In genomic region chr5:139676406-139676805, GRCh38 we compare ENCODE assay signal across 14 cellular contexts. TPM values are rescaled to one million over a fixed set of nuclear protein-coding genes. Genes with fewer than 3 reads are reported as not detected.
DNase-seq lines count a peak whose midpoint lies in the region; ATAC-seq and TF ChIP-seq lines count a peak whose summit lies in the region.
"Had no signal": no experiment of that assay in that cellular context is flagged by ENCODE, and none has a peak within 500 bp of the region (broad histone marks: within the 10 kb centered on the region; RNA-seq: fewer than 3 reads in every experiment).

No MANE protein-coding gene starts in this region.

- H3K9me3 Mint-ChIP-seq in endodermal cell: no peaks in the 10 kb centered on the region
- H3K9me3 Mint-ChIP-seq in osteocyte (ENCODE audit: unreplicated experiment): no peaks in the 10 kb centered on the region
- no peaks in the 10 kb centered on the region for H3K9me3 Mint-ChIP-seq in type B pancreatic cell

- intact Hi-C loops in left ventricle myocardium inferior (cut with micrococcal nuclease) (no loop called here), left cardiac atrium (cut with DNase I) (no loop called here)

- peaks cover 19% of the 10 kb centered on the region for H3K36me3 Mint-ChIP-seq in endodermal cell (ENCODE audit: low read depth)
- peaks cover 21% of the 10 kb centered on the region for H3K36me3 Mint-ChIP-seq in osteocyte (ENCODE audit: unreplicated experiment)
- H3K36me3 Mint-ChIP-seq in type B pancreatic cell: peaks cover 9% of the 10 kb centered on the region

- H3K4me1 Mint-ChIP-seq in endodermal cell: peaks cover 17% of the 10 kb centered on the region
- H3K4me1 Mint-ChIP-seq in osteocyte (ENCODE audit: unreplicated experiment): peaks cover 81% of the 10 kb centered on the region
- H3K4me1 Mint-ChIP-seq in type B pancreatic cell (ENCODE audit: unreplicated experiment): peaks cover 30% of the 10 kb centered on the region

- H3K27ac ChIP-seq in left ventricle myocardium inferior (replicated peaks) (peak overlapping the region; percentile 80), endodermal cell (ENCODE audit: low read depth, low read length) (peak overlapping the region; percentile 100)
- H3K27ac ChIP-seq: KMS-11, SK-N-MC, upper lobe of right lung had no signal

- H3K4me3 ChIP-seq in left ventricle myocardium inferior (no peak overlapping the region), endodermal cell (ENCODE audit: low read length) (no peak overlapping the region)
- H3K4me3 ChIP-seq: adrenal gland, SK-N-MC, upper lobe of right lung had no signal

- H3K4me3 Mint-ChIP-seq in endodermal cell (no peak overlapping the region), osteocyte (ENCODE audit: unreplicated experiment) (peak overlapping the region; percentile 18), type B pancreatic cell (peak overlapping the region; percentile 71)

- H3K9me3 ChIP-seq in left ventricle myocardium inferior (replicated peaks) (no peaks in the 10 kb centered on the region), endodermal cell (ENCODE audit: control insufficient read depth, low read length) (no peaks in the 10 kb centered on the region)
- H3K9me3 ChIP-seq: adrenal gland, upper lobe of right lung had no signal

- WGBS in endodermal cell (ENCODE audit: insufficient coverage in 1 of 2, insufficient read length in 1 of 2), 2 experiments: 67 to 92% methylated on average over 2 of the region's 3 CpGs

- no peak for ATAC-seq in left cardiac atrium
- no peak for ATAC-seq in GM19328 (IDR thresholded peaks at IDR 0.05; ENCODE audit: unreplicated experiment)
- ATAC-seq: upper lobe of right lung had no signal

- no peaks in the 10 kb centered on the region for H3K27me3 ChIP-seq in left ventricle myocardium inferior (ENCODE audit: low read depth)
- H3K27me3 ChIP-seq in endodermal cell (ENCODE audit: control insufficient read depth, insufficient read depth, low read length, poor library complexity, severe bottlenecking): no peaks in the 10 kb centered on the region
- H3K27me3 ChIP-seq: adrenal gland, upper lobe of right lung had no signal

- H3K27me3 Mint-ChIP-seq in endodermal cell (ENCODE audit: insufficient read depth) (no peaks in the 10 kb centered on the region), osteocyte (ENCODE audit: unreplicated experiment) (no peaks in the 10 kb centered on the region), type B pancreatic cell (no peaks in the 10 kb centered on the region)

- TF ChIP-seq CTCF in left ventricle myocardium inferior (IDR thresholded peaks at IDR 0.05; ENCODE audit: borderline replicate concordance): no peak
- no peak for TF ChIP-seq CTCF in endodermal cell (conservative IDR thresholded peaks at IDR 0.05)
- no peak for TF ChIP-seq CTCF in osteocyte (IDR thresholded peaks at IDR 0.05)
- TF ChIP-seq CTCF in type B pancreatic cell (conservative IDR thresholded peaks at IDR 0.05): no peak

- no peak for DNase-seq in left ventricle myocardium inferior
- no peak for DNase-seq in left cardiac atrium
- no peak for DNase-seq in endodermal cell
- DNase-seq in osteocyte (ENCODE audit: extremely low spot score, unreplicated experiment): no peak
- no peak for DNase-seq in type B pancreatic cell (ENCODE audit: extremely low spot score, unreplicated experiment)
- DNase-seq in NCI-H774 (lab: John Stamatoyannopoulos, UW): no peak
- DNase-seq in kidney tubule cell (ENCODE audit: low spot score): no peak
- DNase-seq: adrenal gland, DMS153, NCI-H2081, upper lobe of right lung had no signal

- H3K9ac ChIP-seq in endodermal cell (ENCODE audit: extremely low read depth, low read length, poor library complexity, severe bottlenecking): no peak overlapping the region
- H3K9ac ChIP-seq: KMS-11 had no signal

- H3K4me1 ChIP-seq in left ventricle myocardium inferior (peaks cover 87% of the 10 kb centered on the region), endodermal cell (ENCODE audit: control insufficient read depth, insufficient read depth, low read length) (no peaks in the 10 kb centered on the region)

- H3K27ac Mint-ChIP-seq in endodermal cell (no peak overlapping the region), osteocyte (ENCODE audit: unreplicated experiment) (peak overlapping the region; percentile 93), type B pancreatic cell (peak overlapping the region; percentile 74)

- H3K36me3 ChIP-seq in left ventricle myocardium inferior: peaks cover 13% of the 10 kb centered on the region
- H3K36me3 ChIP-seq in endodermal cell (ENCODE audit: control insufficient read depth, insufficient read depth, low read length): no peaks in the 10 kb centered on the region

RNA-seq across cellular contexts. Expression of gene CXXC5, which starts 28.3 kb away (rescaled TPM):
- total RNA-seq in left ventricle myocardium inferior (56.9 TPM), left cardiac atrium (10 to 100 TPM; 33.4 to 44.1 TPM), endodermal cell (10 to 100 TPM; 50.5 to 67.9 TPM), osteocyte (239 and 259 TPM in 2 replicates), type B pancreatic cell (ENCODE audit: low replicate concordance) (46.7 and 58.6 TPM in 2 replicates)
- polyA plus RNA-seq in endodermal cell (2013, experiment 1 of 2): 107 TPM
- polyA plus RNA-seq in endodermal cell (2013, experiment 2 of 2): 113 TPM
